Comparison of ENCODE assay signal across 8 cellular contexts in the genomic region with DNA sequence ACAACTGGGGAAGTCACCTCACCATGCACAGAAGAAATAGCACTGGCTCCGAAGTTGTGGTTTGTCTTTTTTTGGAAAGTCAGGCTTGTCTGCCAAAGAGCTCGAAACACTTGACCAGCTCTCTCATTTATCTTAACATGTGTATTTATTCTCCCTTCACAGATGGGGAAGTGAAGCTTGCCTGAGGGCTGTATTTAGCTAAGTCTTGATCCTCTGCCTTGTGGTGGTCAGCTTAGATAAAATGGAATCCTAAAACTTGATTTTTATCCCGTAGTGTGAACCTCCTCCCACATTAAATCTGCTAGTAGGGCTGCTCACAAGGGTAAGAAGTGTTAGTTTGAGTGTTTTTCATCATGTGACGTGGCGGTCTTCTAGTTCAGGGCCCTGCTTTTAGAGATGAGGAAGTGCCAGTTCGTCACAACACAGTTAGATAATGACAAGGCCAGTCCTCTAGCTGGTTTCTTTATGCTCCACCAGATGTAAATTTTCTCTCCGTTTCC. TPM values are rescaled to one million over a fixed set of nuclear protein-coding genes. Genes with fewer than 3 reads are reported as not detected.
DNase-seq lines count a peak whose midpoint lies in the region; ATAC-seq, FAIRE-seq and TF ChIP-seq lines count a peak whose summit lies in the region.

No MANE protein-coding gene starts in this region.

- intact Hi-C loops in left lung (cut with DNase I): no loop called here

- 54 to 84% (median 70%) methylated on average over 7 of the region's 7 CpGs for WGBS in small intestine, 3 donors

- H3K27ac ChIP-seq in left lung (peak overlapping the region; percentile 49 to 70), small intestine (ENCODE audit: low read depth in 1 of 2, low read length in 1 of 2) (peak overlapping the region in 1 of 2 donors; percentile 72)

- H3K4me1 ChIP-seq in left lung: peaks cover 9 to 43% of the 10 kb centered on the region in 2 donors
- H3K4me1 ChIP-seq in small intestine (ENCODE audit: control insufficient read depth in 2 of 2, insufficient read depth in 1 of 2, low read depth in 1 of 2, low read length in 1 of 2): peaks cover 0 to 5% of the 10 kb centered on the region in 2 donors

- H3K4me3 ChIP-seq in left lung (no peak overlapping the region), small intestine (ENCODE audit: low read depth in 1 of 2, low read length in 2 of 2) (no peak overlapping the region)

- ATAC-seq in GM18858 (IDR thresholded peaks at IDR 0.05; ENCODE audit: unreplicated experiment): peak; percentile 72
- ATAC-seq in HG02938 (IDR thresholded peaks at IDR 0.05; ENCODE audit: unreplicated experiment): peak; percentile 75
- ATAC-seq in left lung: peak; percentile 72

- H3K27me3 ChIP-seq in left lung (no peaks in the 10 kb centered on the region), small intestine (ENCODE audit: control insufficient read depth in 2 of 2, insufficient read depth in 2 of 2, low read length in 2 of 2) (no peaks in the 10 kb centered on the region)

- FAIRE-seq in small intestine (lab: Jason Lieb, UNC): no peak

- H3K36me3 ChIP-seq in left lung (peaks cover 0 to 16% of the 10 kb centered on the region in 2 donors), small intestine (ENCODE audit: control insufficient read depth in 2 of 2, insufficient read depth in 2 of 2, low read length in 2 of 2) (no peaks in the 10 kb centered on the region)

- no peak for TF ChIP-seq CTCF in left lung (IDR thresholded peaks at IDR 0.05)

- no peaks in the 10 kb centered on the region for H3K9me3 ChIP-seq in left lung
- H3K9me3 ChIP-seq in small intestine (ENCODE audit: control insufficient read depth, low read depth): no peaks in the 10 kb centered on the region

- peak; percentile 79 for DNase-seq in SKM-1 (lab: John Stamatoyannopoulos, UW; ENCODE audit: unreplicated experiment)
- no peak for DNase-seq in left lung
- no peak for DNase-seq in kidney tubule cell (ENCODE audit: low spot score)
- DNase-seq in small intestine: no peak
- DNase-seq in dedifferentiated amniotic fluid mesenchymal stem cell (ENCODE audit: extremely low spot score): no peak
- DNase-seq in activated gamma-delta T cell treated with Interleukin-2 at 50 U/mL for 16 hours: no peak

RNA-seq across cellular contexts. Expression of gene ATP6V1E2, which starts 26.7 kb away (rescaled TPM):
- total RNA-seq in left lung: 1 to 10 TPM; 4.5 to 7.5 TPM
- polyA plus RNA-seq in small intestine: 1 to 10 TPM in 1 of 3 donors, under 1 TPM in 1, not detected in 1; 0.54 to 4.1 TPM

RNA-seq across cellular contexts. Expression of gene RHOQ, which starts 26.8 kb away (rescaled TPM):
- total RNA-seq in left lung: 100 to 1,000 TPM in 1 of 2 donors, 10 to 100 TPM in 1; 79.1 to 103 TPM
- polyA plus RNA-seq in small intestine: 10 to 100 TPM in 2 of 3 donors, 1 to 10 TPM in 1; 1.6 to 23.7 (median 11.6) TPM

RNA-seq across cellular contexts. Expression of gene PIGF, which starts 47.7 kb away (rescaled TPM):
- 10 to 100 TPM; 26.9 to 30.7 TPM for total RNA-seq in left lung
- polyA plus RNA-seq in small intestine: 10 to 100 TPM in 2 of 3 donors, 1 to 10 TPM in 1; 9.2 to 26.6 (median 12.7) TPM

RNA-seq across cellular contexts. Expression of gene CRIPT, which starts 47.9 kb away (rescaled TPM):
- total RNA-seq in left lung: 10 to 100 TPM; 11.5 to 15.5 TPM
- polyA plus RNA-seq in small intestine: 10 to 100 TPM in 2 of 3 donors, 1 to 10 TPM in 1; 7.5 to 24.4 (median 14.9) TPM
